ENCODE assay signal across 27 cellular contexts in genomic region chr2:218169757-218170546, GRCh38. TPM values are rescaled to one million over a fixed set of nuclear protein-coding genes. Genes with fewer than 3 reads are reported as not detected.
DNase-seq lines count a peak whose midpoint lies in the region; TF ChIP-seq lines count a peak whose summit lies in the region.
"Had no signal": no experiment of that assay in that cellular context is flagged by ENCODE, and none has a peak within 500 bp of the region (broad histone marks: within the 10 kb centered on the region; RNA-seq: fewer than 3 reads in every experiment).

No MANE protein-coding gene starts in this region.

- H3K9me3 Mint-ChIP-seq in type B pancreatic cell: no peaks in the 10 kb centered on the region
- H3K9me3 Mint-ChIP-seq: activated naive CD8-positive, alpha-beta T cell treated with anti-CD3 and anti-CD28 coated beads, Interleukin-2, amount 10 ng/mL, durations not matched to agents 7 days and 5 days; activated T-helper 2 cell treated with anti-CD3 and anti-CD28 coated beads, Interferon-gamma antibody, Interleukin-2, Interleukin-4, amounts not matched to agents 10 μg/mL and 5 μg/mL and 100 μg/mL, durations not matched to agents 14 hours and 24 hours and 36 hours; neural crest cell; WTC11 had no signal

- H3K9me3 ChIP-seq in liver (ENCODE audit: control insufficient read depth in 4 of 4, low read length in 3 of 4) (no peaks in the 10 kb centered on the region), SJCRH30 (replicated peaks) (no peaks in the 10 kb centered on the region)
- H3K9me3 ChIP-seq: esophagus muscularis mucosa, tibial artery had no signal

- peak; percentile 45 for DNase-seq in DMS53 (lab: John Stamatoyannopoulos, UW)
- no peak for DNase-seq in DMS53 treated with DMSO at 0.1 percent for 48 hours (lab: John Stamatoyannopoulos, UW; ENCODE audit: unreplicated experiment)
- DNase-seq in epithelial cell of proximal tubule (ENCODE audit: low read depth): peak; percentile 30
- DNase-seq in type B pancreatic cell (ENCODE audit: extremely low spot score, unreplicated experiment): no peak
- DNase-seq in ecto neural progenitor cell (ENCODE audit: low spot score): no peak
- DNase-seq in SJCRH30: no peak
- no peak for DNase-seq in Kasumi-1 (lab: John Stamatoyannopoulos, UW)
- DNase-seq: 8988T; activated CD8-positive, alpha-beta memory T cell treated with anti-CD3 and anti-CD28 coated beads, Interleukin-2, amount 50 U/mL, for 4 hours; activated naive CD8-positive, alpha-beta T cell treated with anti-CD3 and anti-CD28 coated beads, Interleukin-2, amount 10 ng/mL, durations not matched to agents 7 days and 5 days; effector memory CD4-positive, alpha-beta T cell; left cardiac atrium; NCI-H2171; NCI-H526 treated with DMSO at 0.1 percent for 48 hours; stimulated activated CD4-positive, alpha-beta T cell treated with anti-CD3 and anti-CD28 coated beads, Interleukin-4, amount 100 ng/mL, for 24 hours; stimulated activated naive CD8-positive, alpha-beta T cell treated with anti-CD3 and anti-CD28 coated beads, Interleukin-15, Interleukin-2, amounts not matched to agents 100 U/mL and 50 U/mL, for 24 hours; T1000; tibial artery had no signal

- TF ChIP-seq CTCF in epithelial cell of proximal tubule (conservative IDR thresholded peaks at IDR 0.05; ENCODE audit: low read depth, low read length) (no peak), liver (IDR thresholded peaks at IDR 0.05; ENCODE audit: low read depth, low read length, missing input control) (no peak), type B pancreatic cell (conservative IDR thresholded peaks at IDR 0.05) (no peak)

- 66% methylated on average over 5 of the region's 5 CpGs for WGBS in liver

- H3K27me3 ChIP-seq in liver (ENCODE audit: control insufficient read depth in 4 of 4, insufficient read depth in 4 of 4, low read length in 3 of 4): no peaks in the 10 kb centered on the region
- no peaks in the 10 kb centered on the region; the same call in none of the 2 replicates for H3K27me3 ChIP-seq in SJCRH30

- H3K4me1 ChIP-seq in liver (ENCODE audit: control insufficient read depth in 4 of 4, insufficient read depth in 4 of 4, low read length in 3 of 4) (no peaks in the 10 kb centered on the region), SJCRH30 (no peaks in the 10 kb centered on the region)
- H3K4me1 ChIP-seq: esophagus muscularis mucosa, tibial artery had no signal

- H3K27ac ChIP-seq in liver (ENCODE audit: low read depth in 1 of 2, low read length in 2 of 2) (no peak overlapping the region), SJCRH30 (no peak overlapping the region)
- H3K27ac ChIP-seq: esophagus muscularis mucosa, tibial artery had no signal

- H3K4me1 Mint-ChIP-seq in type B pancreatic cell (ENCODE audit: unreplicated experiment): no peaks in the 10 kb centered on the region

- peak overlapping the region; percentile 32 for H3K27ac Mint-ChIP-seq in type B pancreatic cell
- H3K27ac Mint-ChIP-seq: activated naive CD8-positive, alpha-beta T cell treated with anti-CD3 and anti-CD28 coated beads, Interleukin-2, amount 10 ng/mL, durations not matched to agents 7 days and 5 days; activated T-helper 2 cell treated with anti-CD3 and anti-CD28 coated beads, Interferon-gamma antibody, Interleukin-2, Interleukin-4, amounts not matched to agents 10 μg/mL and 5 μg/mL and 100 μg/mL, durations not matched to agents 14 hours and 24 hours and 36 hours; B cell; WTC11 had no signal

- TF ChIP-seq RAD21 in liver (IDR thresholded peaks at IDR 0.05): no peak

- H3K36me3 Mint-ChIP-seq in type B pancreatic cell: no peaks in the 10 kb centered on the region
- H3K36me3 Mint-ChIP-seq: activated naive CD8-positive, alpha-beta T cell treated with anti-CD3 and anti-CD28 coated beads, Interleukin-2, amount 10 ng/mL, durations not matched to agents 7 days and 5 days; WTC11 had no signal

- H3K4me3 Mint-ChIP-seq in type B pancreatic cell: no peak overlapping the region
- H3K4me3 Mint-ChIP-seq: activated naive CD8-positive, alpha-beta T cell treated with anti-CD3 and anti-CD28 coated beads, Interleukin-2, amount 10 ng/mL, durations not matched to agents 7 days and 5 days; B cell; neural crest cell; WTC11 had no signal

- H3K36me3 ChIP-seq in liver (ENCODE audit: control insufficient read depth in 4 of 4, insufficient read depth in 3 of 4, low read depth in 1 of 4, low read length in 3 of 4) (no peaks in the 10 kb centered on the region), SJCRH30 (no peaks in the 10 kb centered on the region)
- H3K36me3 ChIP-seq: esophagus muscularis mucosa, tibial artery had no signal

- H3K9ac ChIP-seq in liver (ENCODE audit: low read depth in 1 of 2, low read length in 2 of 2): no peak overlapping the region

- H3K27me3 Mint-ChIP-seq in type B pancreatic cell: peaks cover 19% of the 10 kb centered on the region

- no peak overlapping the region for H3K4me3 ChIP-seq in epithelial cell of proximal tubule (ENCODE audit: low read depth, low read length)
- H3K4me3 ChIP-seq in liver (ENCODE audit: low read depth in 1 of 3, low read length in 3 of 3): no peak overlapping the region
- no peak overlapping the region for H3K4me3 ChIP-seq in SJCRH30
- H3K4me3 ChIP-seq: esophagus muscularis mucosa, tibial artery had no signal

TF ChIP-seq in liver, 16 proteins besides CTCF, POLR2A, EP300 and RAD21:
- no peak for TF ChIP-seq FOXA2 (IDR thresholded peaks at IDR 0.05)
- TF ChIP-seq SP1 (IDR thresholded peaks at IDR 0.05): peak; percentile 59
- TF ChIP-seq FOXA1 (IDR thresholded peaks at IDR 0.05): no peak
- no peak for TF ChIP-seq HNF4G (IDR thresholded peaks at IDR 0.05)
- TF ChIP-seq, protein P1, sequence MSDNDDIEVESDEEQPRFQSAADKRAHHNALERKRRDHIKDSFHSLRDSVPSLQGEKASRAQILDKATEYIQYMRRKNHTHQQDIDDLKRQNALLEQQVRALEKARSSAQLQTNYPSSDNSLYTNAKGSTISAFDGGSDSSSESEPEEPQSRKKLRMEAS (IDR thresholded peaks at IDR 0.05): no peak
- TF ChIP-seq YY1 (IDR thresholded peaks at IDR 0.05): peak; percentile 66
- TF ChIP-seq HNF4A (conservative IDR thresholded peaks at IDR 0.05): peak; percentile 39 to 64
- TF ChIP-seq GABPA (IDR thresholded peaks at IDR 0.05 in 1 of 2, conservative IDR thresholded peaks at IDR 0.05 in 1 of 2): no peak
- TF ChIP-seq TAF1 (conservative IDR thresholded peaks at IDR 0.05): no peak
- peak; percentile 23 to 38 for TF ChIP-seq RXRA (IDR thresholded peaks at IDR 0.05)

RNA-seq across cellular contexts. Expression of gene CXCR1, which starts 3.2 kb away (rescaled TPM):
- total RNA-seq in epithelial cell of proximal tubule: not detected in 2 replicates
- total RNA-seq in liver: 1 to 10 TPM in 1 of 2 donors, under 1 TPM in 1; 0.33 to 1.8 TPM
- polyA plus RNA-seq in liver: 1 to 10 TPM in 1 of 2 donors, under 1 TPM in 1; 0.26 to 1.1 TPM
- not detected in 2 replicates for total RNA-seq in type B pancreatic cell (ENCODE audit: low replicate concordance)
- total RNA-seq in SJCRH30 (2014; rRNA removed; shearing (Covaris generic)): not detected in 2 replicates
- total RNA-seq: activated T-helper 2 cell treated with anti-CD3 and anti-CD28 coated beads, Interferon-gamma antibody, Interleukin-2, Interleukin-4, amounts not matched to agents 10 μg/mL and 5 μg/mL and 100 μg/mL, durations not matched to agents 14 hours and 24 hours and 36 hours; B cell; chondrocyte; H4; neural crest cell; pulmonary artery endothelial cell; WTC11 had no signal

RNA-seq across cellular contexts. Expression of gene CXCR2, which starts 44.1 kb away (rescaled TPM):
- total RNA-seq in epithelial cell of proximal tubule (not detected in 2 replicates), liver (1 to 10 TPM in 1 of 2 donors, under 1 TPM in 1; 0.47 to 1.3 TPM), type B pancreatic cell (ENCODE audit: low replicate concordance) (not detected in 2 replicates)
- 1 to 10 TPM in 1 of 2 donors, under 1 TPM in 1; 0.60 to 1.8 TPM for polyA plus RNA-seq in liver
- total RNA-seq in SJCRH30 (2014; rRNA removed; shearing (Covaris generic)): not detected in 2 replicates
- total RNA-seq: B cell, chondrocyte, H4, neural crest cell, pulmonary artery endothelial cell had no signal

RNA-seq across cellular contexts. Expression of gene ARPC2, which starts 47.0 kb away (rescaled TPM):
- total RNA-seq in epithelial cell of proximal tubule: 458 and 717 TPM in 2 replicates
- total RNA-seq in liver: 10 to 100 TPM; 58.1 to 74.7 TPM
- 10 to 100 TPM; 72.8 to 83.6 TPM for polyA plus RNA-seq in liver
- total RNA-seq in type B pancreatic cell (ENCODE audit: low replicate concordance): 211 and 384 TPM in 2 replicates
- 141 and 150 TPM in 2 replicates for total RNA-seq in SJCRH30 (2014; rRNA removed; shearing (Covaris generic))

Comparison
In these comparisons a context has a peak if more than half of its experiments do, and no peak if none do; other contexts are left out.
1. DNase-seq: peak in DMS53 (single experiment) and epithelial cell of proximal tubule (single experiment); none in DMS53 treated with DMSO at 0.1 percent for 48 hours (single experiment), type B pancreatic cell (single experiment), ecto neural progenitor cell (single experiment), SJCRH30 (0 of 2) and Kasumi-1 (0 of 2).